ENCODE assay signal across 13 cellular contexts in the genomic region with DNA sequence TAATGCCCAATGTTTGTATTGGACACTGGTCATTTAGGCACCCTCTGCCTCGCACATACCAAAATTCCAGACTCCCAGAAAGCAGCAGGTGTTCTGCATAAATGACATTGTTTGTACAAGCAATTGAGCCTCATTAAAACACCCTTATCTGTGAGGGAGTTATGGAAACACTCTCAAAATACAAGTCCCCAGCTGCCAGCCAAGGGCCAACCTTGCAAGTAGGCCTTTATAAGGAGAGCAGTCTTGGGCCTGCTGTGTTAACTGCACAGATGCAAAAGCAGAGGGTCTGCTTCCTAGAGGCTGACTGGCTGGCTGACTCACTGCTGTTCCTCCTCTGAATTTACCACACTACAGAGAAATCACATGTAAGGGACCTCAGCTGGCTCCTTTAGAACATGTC.
DNase-seq lines count a peak whose midpoint lies in the region; FAIRE-seq and TF ChIP-seq lines count a peak whose summit lies in the region.
"Had no signal": no experiment of that assay in that cellular context is flagged by ENCODE, and none has a peak within 500 bp of the region (broad histone marks: within the 10 kb centered on the region; RNA-seq: fewer than 3 reads in every experiment).

No MANE protein-coding gene starts in this region.

- peak overlapping the region; percentile 92 for H3K27ac ChIP-seq in ACC112 (ENCODE audit: low read depth, low read length)
- peak overlapping the region in 1 of 59 donors; percentile 8 for H3K27ac ChIP-seq in dorsolateral prefrontal cortex
- H3K27ac ChIP-seq: A549 had no signal

- intact Hi-C loops in dorsolateral prefrontal cortex (cut with DNase I) (no loop called here), head of caudate nucleus (cut with DNase I) (no loop called here)

- H3K4me1 ChIP-seq in ACC112 (ENCODE audit: control insufficient read depth, insufficient read depth, low read length, unreplicated experiment), result peaks cover 27% of the 10 kb centered on the region
- H3K4me1 ChIP-seq: A549 had no signal

- H3K4me3 ChIP-seq in ACC112 (ENCODE audit: low read depth, low read length), result no peak overlapping the region
- H3K4me3 ChIP-seq in dorsolateral prefrontal cortex, result no peak overlapping the region
- H3K4me3 ChIP-seq: A549 had no signal

- peak; percentile 100 for DNase-seq in NCI-H1105 treated with DMSO at 0.1 percent for 48 hours (lab: John Stamatoyannopoulos, UW)
- peak; percentile 57 to 71 for DNase-seq in NCI-H526 (lab: John Stamatoyannopoulos, UW)
- peak; percentile 38 for DNase-seq in iris pigment epithelial cell (ENCODE audit: low read depth)
- no peak for DNase-seq in dorsolateral prefrontal cortex
- DNase-seq in head of caudate nucleus, result no peak
- no peak for DNase-seq in epidermal melanocyte (ENCODE audit: insufficient read length, low spot score)
- DNase-seq in D721Med (ENCODE audit: insufficient read length, low spot score), result no peak
- DNase-seq: activated CD8-positive, alpha-beta memory T cell treated with anti-CD3 and anti-CD28 coated beads, Interleukin-2, amount 50 U/mL, for 48 hours; endodermal cell; MV-4-11 had no signal

- H2AFZ ChIP-seq in ACC112 (ENCODE audit: low read length, unreplicated experiment), result no peak overlapping the region

- no peaks in the 10 kb centered on the region for H3K36me3 ChIP-seq in ACC112 (ENCODE audit: insufficient read depth, low read length)

- no peaks in the 10 kb centered on the region for H3K79me2 ChIP-seq in ACC112 (ENCODE audit: control insufficient read depth, insufficient read depth, low read length, unreplicated experiment)

- TF ChIP-seq CTCF in dorsolateral prefrontal cortex (IDR thresholded peaks at IDR 0.05 in 54 of 56, conservative IDR thresholded peaks at IDR 0.05 in 2 of 56; ENCODE audit: low read depth in 1 of 56, partially characterized antibody in 56 of 56), result no peak
- no peak for TF ChIP-seq CTCF in D721Med (IDR thresholded peaks at IDR 0.05; ENCODE audit: insufficient read depth, missing control alignments)

- FAIRE-seq in D721Med (lab: Jason Lieb, UNC), result no peak
- FAIRE-seq: A549, GM12892 had no signal

- no peaks in the 10 kb centered on the region for H3K27me3 ChIP-seq in ACC112 (ENCODE audit: insufficient read depth, low read length)
- no peaks in the 10 kb centered on the region for H3K27me3 ChIP-seq in dorsolateral prefrontal cortex

Comparison
In these comparisons a context has a peak if more than half of its experiments do, and no peak if none do; other contexts are left out.
1. DNase-seq: peak in NCI-H1105 treated with DMSO at 0.1 percent for 48 hours (single experiment), NCI-H526 (2 of 2) and iris pigment epithelial cell (single experiment); none in dorsolateral prefrontal cortex (0 of 10), head of caudate nucleus (0 of 42), epidermal melanocyte (single experiment) and D721Med (single experiment).